ENCODE assay signal across 9 cellular contexts in the genomic region with DNA sequence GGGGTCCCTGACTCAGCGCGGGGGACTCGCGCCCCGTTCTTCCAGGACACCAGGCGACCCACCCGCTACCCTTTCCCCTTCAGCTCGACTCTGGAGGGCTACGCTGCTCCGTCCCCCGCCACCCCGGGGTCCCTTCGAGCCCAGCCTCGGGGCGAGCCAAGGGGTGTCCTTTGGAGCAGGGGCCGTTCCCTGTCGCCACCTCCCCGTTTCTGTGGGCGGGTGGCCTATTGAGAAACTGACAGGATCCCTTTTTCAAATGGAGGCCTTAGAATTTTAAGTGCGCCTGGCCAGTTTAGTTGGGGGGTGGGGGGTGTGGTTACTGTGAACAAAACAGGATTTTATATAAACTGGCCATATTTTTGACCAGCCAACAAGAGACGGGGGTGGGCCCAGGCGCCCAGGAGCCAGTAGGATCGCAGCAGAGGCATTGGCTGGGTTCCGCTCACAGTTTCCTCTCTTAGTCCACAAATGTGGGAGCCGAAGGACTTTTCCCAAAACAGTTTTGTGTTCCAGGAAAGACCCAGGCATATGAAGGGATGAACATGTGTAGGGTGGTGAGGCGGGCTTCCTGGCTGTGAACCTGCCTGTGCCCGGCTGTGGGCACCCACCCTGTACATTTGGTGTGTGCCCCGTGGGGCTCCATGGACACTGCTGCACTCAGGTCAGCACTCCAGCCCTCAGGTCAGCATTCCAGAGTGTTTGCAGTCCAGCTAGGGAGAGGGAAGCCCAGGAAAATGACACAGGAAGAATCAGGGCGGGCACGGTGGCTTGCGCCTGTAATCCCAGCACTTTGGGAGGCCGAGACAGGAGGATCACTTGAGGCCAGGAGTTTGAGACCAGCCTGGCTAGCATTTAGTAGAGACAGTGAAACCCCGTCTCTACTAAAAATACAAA. TPM values are rescaled to one million over a fixed set of nuclear protein-coding genes. Genes with fewer than 3 reads are reported as not detected.
DNase-seq lines count a peak whose midpoint lies in the region; ATAC-seq and TF ChIP-seq lines count a peak whose summit lies in the region.
"Had no signal": no experiment of that assay in that cellular context is flagged by ENCODE, and none has a peak within 500 bp of the region (broad histone marks: within the 10 kb centered on the region; RNA-seq: fewer than 3 reads in every experiment).

No MANE protein-coding gene starts in this region.

- no peak overlapping the region for H3K4ac ChIP-seq in H9 (ENCODE audit: low read depth, low read length)

- no peaks in the 10 kb centered on the region for H3K9me2 ChIP-seq in neural cell (ENCODE audit: insufficient read depth, low read length)

- no peak overlapping the region for H2BK12ac ChIP-seq in H9 (ENCODE audit: insufficient read length, low read depth, low read length)

- peaks cover 12 to 34% of the 10 kb centered on the region in 2 experiments for H3K4me1 Mint-ChIP-seq in H9

- no peak overlapping the region for H2AFZ ChIP-seq in H9 (ENCODE audit: low read length)
- peak overlapping the region; percentile 51 for H2AFZ ChIP-seq in neural cell (ENCODE audit: low read depth, low read length)

- H3K36me3 ChIP-seq in neural cell (ENCODE audit: insufficient read depth, low read length): no peaks in the 10 kb centered on the region

- DNase-seq in H9: peak; percentile 65
- DNase-seq in fibroblast of the aortic adventitia (ENCODE audit: low read depth): peak; percentile 89
- DNase-seq in KG1 (lab: John Stamatoyannopoulos, UW): no peak
- no peak for DNase-seq in stimulated activated naive CD4-positive, alpha-beta T cell treated with Interleukin-2 at 50 U/mL for 16 hours (lab: John Stamatoyannopoulos, UW)
- DNase-seq in NK-92 treated with Interleukin-12 subunit alpha and Interleukin-12 subunit beta, amount 100 ng/mL, for 24 hours (lab: John Stamatoyannopoulos, UW): no peak
- DNase-seq in HPDE6-E6E7 (ENCODE audit: extremely low spot score): no peak

- peak overlapping the region; percentile 67 for H3K18ac ChIP-seq in H9 (ENCODE audit: insufficient read length, low read depth, low read length)

- H3K27me3 ChIP-seq in H9 (ENCODE audit: insufficient read depth, low read length): no peaks in the 10 kb centered on the region
- no peaks in the 10 kb centered on the region for H3K27me3 ChIP-seq in neural cell (ENCODE audit: insufficient read depth, low read depth, low read length)

- H3K36me3 Mint-ChIP-seq in H9 (ENCODE audit: insufficient read depth in 1 of 3, low read depth in 3 of 3): no peaks in the 10 kb centered on the region

- H3K9ac ChIP-seq in H9 (ENCODE audit: extremely low read depth, insufficient read length, low read length): no peak overlapping the region
- peak overlapping the region; percentile 76 for H3K9ac ChIP-seq in neural cell (ENCODE audit: low read length)

- H3K23ac ChIP-seq in H9 (ENCODE audit: insufficient read length, low read depth, low read length): no peak overlapping the region

- H2BK5ac ChIP-seq in H9 (ENCODE audit: insufficient read length, low read length): no peak overlapping the region

- ATAC-seq in SK-N-SH treated with all-trans-retinoic acid at 6 μM for 48 hours: peak; percentile 67

- TF ChIP-seq CTCF in H9 (conservative IDR thresholded peaks at IDR 0.05) (no peak), fibroblast of the aortic adventitia (IDR thresholded peaks at IDR 0.05; ENCODE audit: insufficient read depth, low read length) (no peak), neural cell (IDR thresholded peaks at IDR 0.05; ENCODE audit: poor library complexity, severe bottlenecking) (no peak)

- no peak overlapping the region for H4K5ac ChIP-seq in H9 (ENCODE audit: insufficient read length, low read depth, low read length)

- no peaks in the 10 kb centered on the region; the same call in 1 of the 2 replicates for H3K79me2 ChIP-seq in H9 (ENCODE audit: insufficient read depth, low read length)
- H3K79me2 ChIP-seq in neural cell (replicated peaks; ENCODE audit: insufficient read depth, low read length): peaks cover 37% of the 10 kb centered on the region

- H3K27me3 Mint-ChIP-seq in H9 (ENCODE audit: low read depth): peaks cover 24% of the 10 kb centered on the region

- no peak overlapping the region for H2BK20ac ChIP-seq in H9 (ENCODE audit: low read depth, low read length, poor library complexity, severe bottlenecking)

- H3K4me3 ChIP-seq in fibroblast of the aortic adventitia (ENCODE audit: low read depth, low read length) (peak overlapping the region; percentile 85), neural cell (ENCODE audit: low read length) (peak overlapping the region; percentile 64)

- no peak overlapping the region for H4K91ac ChIP-seq in H9 (ENCODE audit: insufficient read length, low read depth, low read length)

- no peaks in the 10 kb centered on the region for H3F3A ChIP-seq in neural cell (ENCODE audit: insufficient read depth, low read length, poor library complexity, severe bottlenecking)

- no peak for TF ChIP-seq EP300 in neural cell (conservative IDR thresholded peaks at IDR 0.05; ENCODE audit: poor library complexity, severe bottlenecking)

- no peak overlapping the region for H3K14ac ChIP-seq in H9 (ENCODE audit: insufficient read depth, low read length)

- H4K20me1 ChIP-seq in H9 (ENCODE audit: control insufficient read depth, insufficient read depth, insufficient read length) (no peaks in the 10 kb centered on the region), neural cell (ENCODE audit: insufficient read depth) (no peaks in the 10 kb centered on the region)

- peaks cover 10% of the 10 kb centered on the region for H3K23me2 ChIP-seq in H9 (ENCODE audit: insufficient read length, low read depth, low read length, poor library complexity, severe bottlenecking)

- no peak overlapping the region for H3T11ph ChIP-seq in H9 (ENCODE audit: low read length)

- H2BK120ac ChIP-seq in H9 (ENCODE audit: low read depth, low read length, poor library complexity, severe bottlenecking): no peak overlapping the region

- no peak overlapping the region; a peak in 1 of 7 replicates for H3K27ac Mint-ChIP-seq in H9
- H3K27ac Mint-ChIP-seq: T-helper 1 cell treated with Interleukin-12 subunit alpha and Interleukin-12 subunit beta and Interleukin-4 antibody, amounts not matched to agents 30 μg/mL and 1 μg/mL, for 36 hours had no signal

- H3K27ac ChIP-seq in H9 (ENCODE audit: insufficient read length, low read depth, low read length) (no peak overlapping the region), neural cell (ENCODE audit: low read length) (peak overlapping the region; percentile 66)

- H3K56ac ChIP-seq in H9 (ENCODE audit: insufficient read length, low read depth, low read length): no peak overlapping the region

- H2AK5ac ChIP-seq in H9 (ENCODE audit: insufficient read length, low read length): no peak overlapping the region

- peaks cover under 1% of the 10 kb centered on the region for H3K79me1 ChIP-seq in H9 (ENCODE audit: insufficient read depth, low read depth, low read length, poor library complexity, severe bottlenecking)

- H3K4me1 ChIP-seq in H9 (ENCODE audit: insufficient read depth, low read length): peaks cover 3% of the 10 kb centered on the region; the same call in 1 of the 2 replicates

- H2BK15ac ChIP-seq in H9 (ENCODE audit: low read depth, low read length): peak overlapping the region; percentile 75

- TF ChIP-seq RAD21 in neural cell (conservative IDR thresholded peaks at IDR 0.05): no peak

- H3K9me3 Mint-ChIP-seq in H9: no peaks in the 10 kb centered on the region
- H3K9me3 Mint-ChIP-seq: T-helper 1 cell treated with Interleukin-12 subunit alpha and Interleukin-12 subunit beta and Interleukin-4 antibody, amounts not matched to agents 30 μg/mL and 1 μg/mL, for 36 hours had no signal

- H3K4me3 Mint-ChIP-seq in H9: peak overlapping the region; percentile 55 to 77
- H3K4me3 Mint-ChIP-seq: T-helper 1 cell treated with Interleukin-12 subunit alpha and Interleukin-12 subunit beta and Interleukin-4 antibody, amounts not matched to agents 30 μg/mL and 1 μg/mL, for 36 hours had no signal

- no peak overlapping the region for H4K8ac ChIP-seq in H9 (replicated peaks; ENCODE audit: insufficient read length, low read depth, low read length)

- H3K9me3 ChIP-seq in H9 (ENCODE audit: control insufficient read depth, low read depth, low read length) (no peaks in the 10 kb centered on the region), neural cell (ENCODE audit: low read length) (no peaks in the 10 kb centered on the region)

- peak overlapping the region; percentile 59 for H3K4me2 ChIP-seq in H9 (ENCODE audit: insufficient read depth, insufficient read length, low read length)
- no peak overlapping the region for H3K4me2 ChIP-seq in neural cell (ENCODE audit: low read length)

- no CpG with 5 or more reads among the region's 33 CpGs for WGBS in H9 (ENCODE audit: extremely low coverage, insufficient read length, low lambda C conversion rate)

TF ChIP-seq in SK-N-SH treated with all-trans-retinoic acid at 6 μM for 48 hours, 23 proteins besides CTCF, POLR2A, EP300 and RAD21 (continues in another document):
- TF ChIP-seq CSDC2 (CRISPR knock-in tag; IDR thresholded peaks at IDR 0.05): 0 out of 2 replicates have a peak, but pooled peaks have one; percentile 28

TF ChIP-seq in neural cell, 6 proteins besides CTCF, POLR2A, EP300 and RAD21 (continues in another document):
- TF ChIP-seq TAF1 (IDR thresholded peaks at IDR 0.05; ENCODE audit: low read depth) (no peak), SMC3 (conservative IDR thresholded peaks at IDR 0.05; ENCODE audit: poor library complexity) (no peak), MXI1 (conservative IDR thresholded peaks at IDR 0.05; ENCODE audit: poor library complexity, severe bottlenecking) (no peak)

RNA-seq across cellular contexts. Expression of a gene that starts 0.7 kb away (rescaled TPM):
- 29.0 and 30.3 TPM in 2 replicates for total RNA-seq in H9 (2021)
- total RNA-seq in fibroblast of the aortic adventitia (ENCODE audit: low replicate concordance): 132 and 180 TPM in 2 replicates
- 25.6 and 26.7 TPM in 2 replicates for polyA plus RNA-seq in neural cell
- polyA minus RNA-seq in neural cell: 31.7 and 44.1 TPM in 2 replicates

RNA-seq across cellular contexts. Expression of a gene that starts 22.9 kb away (rescaled TPM):
- total RNA-seq in H9 (2021): 0.42 and 0.66 TPM in 2 replicates
- 1.5 and 3.3 TPM in 2 replicates for total RNA-seq in fibroblast of the aortic adventitia (ENCODE audit: low replicate concordance)
- not detected in 2 replicates for polyA plus RNA-seq in neural cell
- polyA minus RNA-seq in neural cell: 0.97 and 2.5 TPM in 2 replicates

RNA-seq across cellular contexts. Expression of a gene that starts 53.8 kb away (rescaled TPM):
- total RNA-seq in H9 (2021) (69.8 and 76.4 TPM in 2 replicates), fibroblast of the aortic adventitia (ENCODE audit: low replicate concordance) (87.2 and 270 TPM in 2 replicates)
- polyA plus RNA-seq in neural cell: 5.4 and 14.7 TPM in 2 replicates
- polyA minus RNA-seq in neural cell: 6.6 and 7.5 TPM in 2 replicates

Comparison
In these comparisons a context has a peak if more than half of its experiments do, and no peak if none do; other contexts are left out.
1. DNase-seq: peak in H9 (single experiment) and fibroblast of the aortic adventitia (single experiment); none in KG1 (single experiment), stimulated activated naive CD4-positive, alpha-beta T cell treated with Interleukin-2 at 50 U/mL for 16 hours (single experiment), NK-92 treated with Interleukin-12 subunit alpha and Interleukin-12 subunit beta, amount 100 ng/mL, for 24 hours (single experiment) and HPDE6-E6E7 (single experiment).